9 cellular contexts compared by ENCODE assay signal in the genomic region with DNA sequence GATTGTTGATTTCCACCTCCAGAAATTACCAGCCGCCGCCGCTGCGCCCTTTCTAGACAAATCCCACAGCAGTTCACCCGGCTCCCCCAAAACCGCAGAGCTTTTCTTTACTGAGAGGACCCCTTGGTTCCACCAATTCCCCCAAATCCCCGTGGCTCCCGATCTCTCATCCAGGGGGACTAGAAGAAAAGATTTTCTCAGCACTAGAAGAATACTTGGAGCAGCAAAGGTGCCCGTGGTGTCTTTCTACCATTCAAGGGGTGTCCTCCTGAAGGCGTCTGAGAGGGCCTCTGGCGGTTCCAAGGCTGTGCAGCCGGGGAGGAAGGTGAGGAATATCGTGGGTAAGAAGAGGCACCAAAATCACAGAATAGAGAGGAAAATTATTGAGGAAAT. TPM values are rescaled to one million over a fixed set of nuclear protein-coding genes. Genes with fewer than 3 reads are reported as not detected.
A peak's percentile ranks its signal among the peaks of the same experiment; 100 is the strongest.
DNase-seq lines count a peak whose midpoint lies in the region; FAIRE-seq and TF ChIP-seq lines count a peak whose summit lies in the region.
"Had no signal": no experiment of that assay in that cellular context is flagged by ENCODE, and none has a peak within 500 bp of the region (broad histone marks: within the 10 kb centered on the region; RNA-seq: fewer than 3 reads in every experiment).

No MANE protein-coding gene starts in this region.

- H3K27me3 Mint-ChIP-seq in nephron (ENCODE audit: low read depth): peaks cover 11% of the 10 kb centered on the region

- peaks cover 67% of the 10 kb centered on the region for H3K4me1 Mint-ChIP-seq in nephron
- H3K4me1 Mint-ChIP-seq: IgD-negative memory B cell had no signal

- H3K27ac ChIP-seq in AG04450 (ENCODE audit: low read depth, low read length) (peak overlapping the region; percentile 98), coronary artery (peak overlapping the region in 1 of 2 donors; percentile 4)

- TF ChIP-seq CTCF in AG04450 (IDR thresholded peaks at IDR 0.05; ENCODE audit: low read depth, low read length) (no peak), coronary artery (IDR thresholded peaks at IDR 0.05) (no peak), nephron (IDR thresholded peaks at IDR 0.05; ENCODE audit: unreplicated experiment in 3 of 3) (no peak), D721Med (IDR thresholded peaks at IDR 0.05; ENCODE audit: insufficient read depth, missing control alignments) (no peak)

- H3K9me3 ChIP-seq in AG04450 (ENCODE audit: control insufficient read depth, insufficient read depth, low read length): no peaks in the 10 kb centered on the region

- POLR2A ChIA-PET in AG04450 (lab: Yijun Ruan, JAX): interaction anchor here (1.0 to 1.9 kb wide), 4 partner anchors 11 to 28 kb away, joined by 5 to 11 read pairs (median 8); a partner anchor contains a TSS

- CTCF ChIA-PET in AG04450 (lab: Charles Lee): interaction anchor here (0.6 to 2.0 kb wide), 6 partner anchors 12 to 433 kb away, joined by 3 to 12 read pairs (median 4); a partner anchor contains a TSS

- H3K4me3 ChIP-seq in AG04450 (ENCODE audit: low read depth, low read length) (peak overlapping the region; percentile 84), coronary artery (peak overlapping the region; percentile 46)

- H3K9me3 Mint-ChIP-seq in nephron: no peaks in the 10 kb centered on the region
- H3K9me3 Mint-ChIP-seq: IgD-negative memory B cell had no signal

- peak overlapping the region; percentile 98 to 100 (median 99) for H3K27ac Mint-ChIP-seq in nephron
- H3K27ac Mint-ChIP-seq: IgD-negative memory B cell had no signal

- peak overlapping the region; percentile 90 to 93 (median 91) for H3K4me3 Mint-ChIP-seq in nephron
- H3K4me3 Mint-ChIP-seq: IgD-negative memory B cell had no signal

- no peaks in the 10 kb centered on the region for H3K27me3 ChIP-seq in AG04450 (ENCODE audit: control insufficient read depth, insufficient read depth, low read length)

- no peak for DNase-seq in AG04450 (ENCODE audit: low read depth, low spot score)
- peak; percentile 53 for DNase-seq in coronary artery (ENCODE audit: low spot score)
- DNase-seq in NOMO-1 treated with dmso at 0.1 percent for 144 hours (lab: John Stamatoyannopoulos, UW; ENCODE audit: unreplicated experiment): no peak
- DNase-seq in D721Med (ENCODE audit: insufficient read length, low spot score): no peak
- DNase-seq in CD1c-positive myeloid dendritic cell (ENCODE audit: extremely low spot score): no peak
- DNase-seq: NCI-H2029 treated with DMSO at 0.1 percent for 48 hours had no signal

- no peak for FAIRE-seq in D721Med (lab: Jason Lieb, UNC)
- FAIRE-seq: colon had no signal

- peaks cover 59% of the 10 kb centered on the region for H3K36me3 Mint-ChIP-seq in nephron (ENCODE audit: low read depth)
- H3K36me3 Mint-ChIP-seq: IgD-negative memory B cell had no signal

RNA-seq across cellular contexts. Expression of a gene that starts 13.5 kb away (rescaled TPM):
- 3.1 and 4.1 TPM in 2 replicates for polyA plus RNA-seq in AG04450 (2011; rRNA removed)
- polyA minus RNA-seq in AG04450 (2011; rRNA and poly(A)+ RNA removed): 2.4 and 3.0 TPM in 2 replicates
- polyA plus RNA-seq: IgD-negative memory B cell had no signal

RNA-seq across cellular contexts. Expression of a gene that starts 14.5 kb away (rescaled TPM):
- 5.4 and 5.8 TPM in 2 replicates for polyA plus RNA-seq in AG04450 (2011; rRNA removed)
- 3.6 and 4.2 TPM in 2 replicates for polyA minus RNA-seq in AG04450 (2011; rRNA and poly(A)+ RNA removed)
- polyA plus RNA-seq: IgD-negative memory B cell had no signal

RNA-seq across cellular contexts. Expression of a gene that starts 20.2 kb away (rescaled TPM):
- 2.6 and 2.9 TPM in 2 replicates for polyA plus RNA-seq in AG04450 (2011; rRNA removed)
- 1.7 and 2.2 TPM in 2 replicates for polyA minus RNA-seq in AG04450 (2011; rRNA and poly(A)+ RNA removed)

RNA-seq across cellular contexts. Expression of a gene that starts 27.5 kb away (rescaled TPM):
- 48.3 and 51.0 TPM in 2 replicates for polyA plus RNA-seq in AG04450 (2011; rRNA removed)
- 37.7 and 49.7 TPM in 2 replicates for polyA minus RNA-seq in AG04450 (2011; rRNA and poly(A)+ RNA removed)
- polyA plus RNA-seq: IgD-negative memory B cell had no signal

RNA-seq across cellular contexts. Expression of a gene that starts 31.6 kb away (rescaled TPM):
- polyA plus RNA-seq in AG04450 (2011; rRNA removed): 1.2 and 1.3 TPM in 2 replicates
- polyA minus RNA-seq in AG04450 (2011; rRNA and poly(A)+ RNA removed): 0.91 and 2.1 TPM in 2 replicates
